In the genomic region with DNA sequence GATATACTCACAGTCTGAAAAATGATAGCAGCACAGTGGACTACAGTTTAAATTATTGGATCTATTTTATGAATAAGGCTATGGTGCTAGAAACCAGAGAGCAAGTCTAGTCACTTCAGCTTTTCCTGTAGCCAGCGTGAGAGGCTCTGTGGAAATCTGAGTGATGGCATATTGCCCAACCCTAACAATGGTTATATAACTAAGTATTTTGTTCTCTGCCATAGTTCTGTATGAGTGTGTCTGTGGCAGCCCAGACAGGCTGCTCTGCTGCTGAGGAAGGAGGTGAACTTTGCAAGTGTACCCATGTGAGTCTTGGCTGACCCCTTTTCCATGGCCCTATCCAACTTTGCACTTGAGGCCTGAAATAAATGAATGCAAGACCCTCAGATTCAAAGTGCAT, we compare ENCODE assay signal across 11 cellular contexts.
DNase-seq lines count a peak whose midpoint lies in the region; ATAC-seq and TF ChIP-seq lines count a peak whose summit lies in the region.
"Had no signal": no experiment of that assay in that cellular context is flagged by ENCODE, and none has a peak within 500 bp of the region (broad histone marks: within the 10 kb centered on the region; RNA-seq: fewer than 3 reads in every experiment).

No MANE protein-coding gene starts in this region.

- H4K20me1 ChIP-seq in PC-3 (ENCODE audit: low read length): no peaks in the 10 kb centered on the region

- H3K27me3 ChIP-seq in PC-3 (ENCODE audit: low read length) (peaks cover 38% of the 10 kb centered on the region), psoas muscle (ENCODE audit: insufficient read depth in 3 of 3, low read length in 2 of 3) (no peaks in the 10 kb centered on the region)

- H3K27ac ChIP-seq in PC-3 (ENCODE audit: low read length): no peak overlapping the region
- H3K27ac ChIP-seq in psoas muscle: no peak overlapping the region
- H3K27ac ChIP-seq: coronary artery had no signal

- H3K4me3 ChIP-seq in PC-3 (ENCODE audit: low read length) (no peak overlapping the region), fibroblast of pulmonary artery (replicated peaks; ENCODE audit: low read depth, low read length) (no peak overlapping the region), psoas muscle (no peak overlapping the region)
- H3K4me3 ChIP-seq: coronary artery had no signal

- ATAC-seq in PC-3 (no peak), psoas muscle (peak; percentile 64 to 82 (median 68))
- no peak for ATAC-seq in stimulated activated naive CD8-positive, alpha-beta T cell treated with anti-CD3 and anti-CD28 coated beads, Interleukin-15, amount 100 ng/mL, for 72 hours

- no peaks in the 10 kb centered on the region for H3K9me3 ChIP-seq in PC-3 (ENCODE audit: low read length)
- H3K9me3 ChIP-seq in psoas muscle: no peaks in the 10 kb centered on the region

- H3K4me1 Mint-ChIP-seq in stimulated activated naive CD8-positive, alpha-beta T cell treated with anti-CD3 and anti-CD28 coated beads, Interleukin-15, amount 100 ng/mL, for 72 hours: no peaks in the 10 kb centered on the region

- no peak overlapping the region for H3K27ac Mint-ChIP-seq in stimulated activated naive CD8-positive, alpha-beta T cell treated with anti-CD3 and anti-CD28 coated beads, Interleukin-15, amount 100 ng/mL, for 72 hours
- H3K27ac Mint-ChIP-seq: T-helper 1 cell treated with Interleukin-12 subunit alpha and Interleukin-12 subunit beta and Interleukin-4 antibody, amounts not matched to agents 30 μg/mL and 1 μg/mL, for 36 hours had no signal

- TF ChIP-seq CTCF in PC-3 (conservative IDR thresholded peaks at IDR 0.05; ENCODE audit: low read depth, low read length): no peak
- no peak for TF ChIP-seq CTCF in fibroblast of pulmonary artery (IDR thresholded peaks at IDR 0.05; ENCODE audit: low read length, missing control alignments)
- no peak for TF ChIP-seq CTCF in psoas muscle (IDR thresholded peaks at IDR 0.05)

- H3K4me2 ChIP-seq in PC-3 (ENCODE audit: low read length): no peak overlapping the region

- WGBS in psoas muscle, 3 donors: 3 to 13% (median 7%) methylated on average over 1 of the region's 1 CpG

- intact Hi-C loops in PC-3 (cut with micrococcal nuclease): no loop called here
- intact Hi-C loops in psoas muscle (cut with DNase I): loop anchor here in 1 of 2 donors (10.0 kb wide), 1 partner anchor 307 kb away; no protein-coding TSS in a partner anchor

- no peaks in the 10 kb centered on the region for H3K79me2 ChIP-seq in PC-3 (ENCODE audit: low read length)

- peaks cover 7% of the 10 kb centered on the region for H3K27me3 Mint-ChIP-seq in stimulated activated naive CD8-positive, alpha-beta T cell treated with anti-CD3 and anti-CD28 coated beads, Interleukin-15, amount 100 ng/mL, for 72 hours

- DNase-seq in ELR (ENCODE audit: low read depth) (peak; percentile 13), PC-3 (peak; percentile 18), fibroblast of pulmonary artery (ENCODE audit: low read depth) (peak; percentile 69), psoas muscle (no peak), NCI-H146 (lab: John Stamatoyannopoulos, UW) (no peak), SHP77 treated with DMSO at 0.1 percent for 48 hours (lab: John Stamatoyannopoulos, UW) (no peak)
- no peak for DNase-seq in effector CD4-positive, alpha-beta T cell
- DNase-seq in stimulated activated naive CD8-positive, alpha-beta T cell treated with anti-CD3 and anti-CD28 coated beads, Interleukin-15, amount 100 ng/mL, for 72 hours: no peak
- DNase-seq: NCI-H524 had no signal

- no peak overlapping the region for H2AFZ ChIP-seq in PC-3 (ENCODE audit: low read length)

- no TSS peak for BruUV-seq in PC-3 (replicated peaks; lab: Mats Ljungman, UMichigan)

- H3K9ac ChIP-seq in PC-3 (ENCODE audit: low read length): no peak overlapping the region

- POLR2A ChIA-PET in PC-3 (lab: Charles Lee; ENCODE audit: unreplicated experiment): no interaction called here

- H3K9me2 ChIP-seq in PC-3 (replicated peaks; ENCODE audit: low read length): no peaks in the 10 kb centered on the region

- H3K9me3 Mint-ChIP-seq in stimulated activated naive CD8-positive, alpha-beta T cell treated with anti-CD3 and anti-CD28 coated beads, Interleukin-15, amount 100 ng/mL, for 72 hours: no peaks in the 10 kb centered on the region
- H3K9me3 Mint-ChIP-seq: T-helper 1 cell treated with Interleukin-12 subunit alpha and Interleukin-12 subunit beta and Interleukin-4 antibody, amounts not matched to agents 30 μg/mL and 1 μg/mL, for 36 hours had no signal

- H3K4me1 ChIP-seq in PC-3 (ENCODE audit: insufficient read depth, low read length) (no peaks in the 10 kb centered on the region), psoas muscle (no peaks in the 10 kb centered on the region)

- CTCF ChIA-PET in PC-3 (lab: Charles Lee): no interaction called here

- no peaks in the 10 kb centered on the region for H3F3A ChIP-seq in PC-3 (ENCODE audit: low read length, unreplicated experiment)

- H3K36me3 ChIP-seq in PC-3 (ENCODE audit: low read depth, low read length) (no peaks in the 10 kb centered on the region), psoas muscle (ENCODE audit: insufficient read depth in 1 of 2, low read depth in 1 of 2) (no peaks in the 10 kb centered on the region)

- H3K4me3 Mint-ChIP-seq in stimulated activated naive CD8-positive, alpha-beta T cell treated with anti-CD3 and anti-CD28 coated beads, Interleukin-15, amount 100 ng/mL, for 72 hours: no peak overlapping the region
- H3K4me3 Mint-ChIP-seq: T-helper 1 cell treated with Interleukin-12 subunit alpha and Interleukin-12 subunit beta and Interleukin-4 antibody, amounts not matched to agents 30 μg/mL and 1 μg/mL, for 36 hours had no signal

Comparison
In these comparisons a context has a peak if more than half of its experiments do, and no peak if none do; other contexts are left out.
1. DNase-seq: peak in ELR (single experiment), PC-3 (single experiment) and fibroblast of pulmonary artery (single experiment); none in psoas muscle (0 of 2), NCI-H146 (single experiment), SHP77 treated with DMSO at 0.1 percent for 48 hours (single experiment), effector CD4-positive, alpha-beta T cell (single experiment) and stimulated activated naive CD8-positive, alpha-beta T cell treated with anti-CD3 and anti-CD28 coated beads, Interleukin-15, amount 100 ng/mL, for 72 hours (0 of 2).
2. ATAC-seq: peak in psoas muscle (4 of 4); none in PC-3 (single experiment) and stimulated activated naive CD8-positive, alpha-beta T cell treated with anti-CD3 and anti-CD28 coated beads, Interleukin-15, amount 100 ng/mL, for 72 hours (single experiment).